In genomic region chr13:31038834-31039552, GRCh38 we compare ENCODE assay signal across 8 cellular contexts.
A peak's percentile ranks its signal among the peaks of the same experiment; 100 is the strongest.
DNase-seq lines count a peak whose midpoint lies in the region; ATAC-seq, FAIRE-seq and TF ChIP-seq lines count a peak whose summit lies in the region.

No MANE protein-coding gene starts in this region.

- H3K27ac ChIP-seq in BLaER1 treated with 17β-estradiol and CSF1 and Interleukin-3, amounts not matched to agents 10 nM and 100 nM: no peak overlapping the region
- H3K27ac ChIP-seq in kidney (ENCODE audit: low read depth in 2 of 2, low read length in 2 of 2): no peak overlapping the region

- peaks cover 38% of the 10 kb centered on the region for H3K4me1 Mint-ChIP-seq in T-helper 1 cell treated with Interleukin-12 subunit alpha and Interleukin-12 subunit beta and Interleukin-4 antibody, amounts not matched to agents 30 μg/mL and 1 μg/mL, for 36 hours (ENCODE audit: low read depth)
- peaks cover 25 to 31% of the 10 kb centered on the region in 2 donors for H3K4me1 Mint-ChIP-seq in natural killer cell treated with Interleukin-12 subunit alpha and Interleukin-12 subunit beta and Interleukin-15 and Interleukin-18, amount 100 ng/mL, for 72 hours (ENCODE audit: low read depth in 2 of 2)

- H3K36me3 ChIP-seq in BLaER1 treated with 17β-estradiol and CSF1 and Interleukin-3, amounts not matched to agents 10 nM and 100 nM: no peaks in the 10 kb centered on the region
- no peaks in the 10 kb centered on the region for H3K36me3 ChIP-seq in kidney (ENCODE audit: control insufficient read depth in 1 of 2, insufficient read depth in 2 of 2, low read length in 2 of 2)

- H3K4me3 Mint-ChIP-seq in T-helper 1 cell treated with Interleukin-12 subunit alpha and Interleukin-12 subunit beta and Interleukin-4 antibody, amounts not matched to agents 30 μg/mL and 1 μg/mL, for 36 hours: peak overlapping the region; percentile 66
- peak overlapping the region; percentile 78 for H3K4me3 Mint-ChIP-seq in natural killer cell treated with Interleukin-12 subunit alpha and Interleukin-12 subunit beta and Interleukin-15 and Interleukin-18, amount 100 ng/mL, for 72 hours

- H3K27me3 ChIP-seq in BLaER1 treated with 17β-estradiol and CSF1 and Interleukin-3, amounts not matched to agents 10 nM and 100 nM: peaks cover 0 to 51% (median 0%) of the 10 kb centered on the region in 11 experiments; a peak in 6 of 22 replicates

- no peak overlapping the region for H3K4me3 ChIP-seq in BLaER1 treated with 17β-estradiol and CSF1 and Interleukin-3, amounts not matched to agents 10 nM and 100 nM
- no peak overlapping the region for H3K4me3 ChIP-seq in kidney (ENCODE audit: low read length in 2 of 2)

- peaks cover 6% of the 10 kb centered on the region for H3K36me3 Mint-ChIP-seq in T-helper 1 cell treated with Interleukin-12 subunit alpha and Interleukin-12 subunit beta and Interleukin-4 antibody, amounts not matched to agents 30 μg/mL and 1 μg/mL, for 36 hours (ENCODE audit: low read depth)
- peaks cover 7% of the 10 kb centered on the region for H3K36me3 Mint-ChIP-seq in natural killer cell treated with Interleukin-12 subunit alpha and Interleukin-12 subunit beta and Interleukin-15 and Interleukin-18, amount 100 ng/mL, for 72 hours

- peaks cover 52% of the 10 kb centered on the region for H3K27me3 Mint-ChIP-seq in T-helper 1 cell treated with Interleukin-12 subunit alpha and Interleukin-12 subunit beta and Interleukin-4 antibody, amounts not matched to agents 30 μg/mL and 1 μg/mL, for 36 hours (ENCODE audit: low read depth)
- H3K27me3 Mint-ChIP-seq in natural killer cell treated with Interleukin-12 subunit alpha and Interleukin-12 subunit beta and Interleukin-15 and Interleukin-18, amount 100 ng/mL, for 72 hours: peaks cover 40 to 70% of the 10 kb centered on the region in 2 donors

- H3K9me3 Mint-ChIP-seq in T-helper 1 cell treated with Interleukin-12 subunit alpha and Interleukin-12 subunit beta and Interleukin-4 antibody, amounts not matched to agents 30 μg/mL and 1 μg/mL, for 36 hours: no peaks in the 10 kb centered on the region
- no peaks in the 10 kb centered on the region for H3K9me3 Mint-ChIP-seq in natural killer cell treated with Interleukin-12 subunit alpha and Interleukin-12 subunit beta and Interleukin-15 and Interleukin-18, amount 100 ng/mL, for 72 hours

- peak; percentile 46 for DNase-seq in GM19238 (ENCODE audit: insufficient read length, low spot score)
- no peak for DNase-seq in natural killer cell treated with Interleukin-12 subunit alpha and Interleukin-12 subunit beta and Interleukin-15 and Interleukin-18, amount 100 ng/mL, for 72 hours (ENCODE audit: low spot score)
- no peak for DNase-seq in AG08396 (ENCODE audit: low spot score)
- no peak for DNase-seq in anterior cingulate cortex (lab: John Stamatoyannopoulos, UW)
- DNase-seq in kidney: no peak

- intact Hi-C loops in kidney (cut with DNase I): no loop called here

- H3K9me3 ChIP-seq in BLaER1 treated with 17β-estradiol and CSF1 and Interleukin-3, amounts not matched to agents 10 nM and 100 nM (replicated peaks in 1 of 11): peaks cover 0 to 5% (median 0%) of the 10 kb centered on the region in 11 experiments; a peak in 1 of 22 replicates
- no peaks in the 10 kb centered on the region for H3K9me3 ChIP-seq in kidney (ENCODE audit: control insufficient read depth in 1 of 2, low read length in 2 of 2)

- peak overlapping the region; percentile 39 for H3K27ac Mint-ChIP-seq in T-helper 1 cell treated with Interleukin-12 subunit alpha and Interleukin-12 subunit beta and Interleukin-4 antibody, amounts not matched to agents 30 μg/mL and 1 μg/mL, for 36 hours
- peak overlapping the region; percentile 20 to 48 for H3K27ac Mint-ChIP-seq in natural killer cell treated with Interleukin-12 subunit alpha and Interleukin-12 subunit beta and Interleukin-15 and Interleukin-18, amount 100 ng/mL, for 72 hours

- FAIRE-seq in kidney (lab: Jason Lieb, UNC): no peak

- peak; percentile 70 for ATAC-seq in HG03139 (IDR thresholded peaks at IDR 0.05; ENCODE audit: unreplicated experiment)
- peak; percentile 72 to 78 for ATAC-seq in natural killer cell treated with Interleukin-12 subunit alpha and Interleukin-12 subunit beta and Interleukin-15 and Interleukin-18, amount 100 ng/mL, for 72 hours

- H3K4me2 ChIP-seq in BLaER1 treated with 17β-estradiol and CSF1 and Interleukin-3, amounts not matched to agents 10 nM and 100 nM: peak overlapping the region; percentile 30 to 73 (median 69)

- peaks cover 47 to 58% (median 53%) of the 10 kb centered on the region in 10 experiments for H3K4me1 ChIP-seq in BLaER1 treated with 17β-estradiol and CSF1 and Interleukin-3, amounts not matched to agents 10 nM and 100 nM
- no peaks in the 10 kb centered on the region for H3K4me1 ChIP-seq in kidney (ENCODE audit: control insufficient read depth in 1 of 2, insufficient read depth in 1 of 2, low read depth in 1 of 2, low read length in 2 of 2)

- no peak overlapping the region for H3K9ac ChIP-seq in BLaER1 treated with 17β-estradiol and CSF1 and Interleukin-3, amounts not matched to agents 10 nM and 100 nM
- no peak overlapping the region for H3K9ac ChIP-seq in kidney (ENCODE audit: low read length in 2 of 2)

- H4K20me1 ChIP-seq in BLaER1 treated with 17β-estradiol and CSF1 and Interleukin-3, amounts not matched to agents 10 nM and 100 nM: peaks cover 0 to 14% (median 0%) of the 10 kb centered on the region in 11 experiments; a peak in 2 of 22 replicates

- TF ChIP-seq CTCF in kidney (IDR thresholded peaks at IDR 0.05; ENCODE audit: borderline replicate concordance, extremely low read depth, insufficient read depth): no peak
